In the genomic region with DNA sequence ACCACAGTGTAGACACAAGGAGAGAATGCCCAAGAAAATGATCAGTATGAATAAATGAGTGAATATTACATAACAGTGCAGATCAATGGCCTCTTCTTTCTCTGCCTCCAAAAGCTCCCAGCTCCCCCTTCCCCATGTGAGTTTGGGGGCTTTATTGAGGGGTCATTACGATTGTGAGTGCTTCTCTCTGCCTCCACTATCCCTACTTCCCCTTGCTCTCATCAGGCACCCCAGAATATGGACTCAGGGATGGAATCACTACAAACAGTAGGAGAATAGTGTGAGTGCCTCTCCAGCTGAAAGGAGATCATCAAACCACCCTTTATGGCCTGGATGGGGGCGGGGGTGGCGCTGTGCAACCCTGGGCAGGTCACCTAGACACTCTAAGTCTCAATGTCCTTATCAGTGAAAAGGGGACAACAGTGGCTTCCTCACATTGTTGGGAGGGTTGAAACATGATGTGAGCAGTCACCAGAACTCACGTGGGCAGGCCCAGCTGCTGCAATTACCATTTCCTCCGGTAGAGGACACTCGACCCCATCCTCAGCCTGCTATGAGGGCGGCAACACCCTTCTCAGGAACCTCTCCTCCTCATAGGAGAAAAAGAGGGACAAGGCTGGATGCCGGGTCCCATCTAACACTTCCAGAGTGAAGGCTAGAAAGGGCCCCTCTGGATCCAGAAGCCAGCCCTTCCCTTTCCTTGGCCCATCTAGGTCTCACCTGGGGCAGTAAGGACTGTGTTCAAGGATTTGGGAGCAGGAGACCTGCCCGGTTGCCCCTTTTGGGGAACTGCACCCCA, we compare ENCODE assay signal across 8 cellular contexts. TPM values are rescaled to one million over a fixed set of nuclear protein-coding genes. Genes with fewer than 3 reads are reported as not detected.
DNase-seq lines count a peak whose midpoint lies in the region; ATAC-seq and TF ChIP-seq lines count a peak whose summit lies in the region.

No MANE protein-coding gene starts in this region.

- H3K27ac ChIP-seq in KMS-11: peak overlapping the region; percentile 24; the same call in 1 of the 2 replicates
- no peak overlapping the region for H3K27ac ChIP-seq in naive thymus-derived CD4-positive, alpha-beta T cell (ENCODE audit: low read depth, low read length)

- peak; percentile 96 for TF ChIP-seq CTCF in KMS-11 (conservative IDR thresholded peaks at IDR 0.05; ENCODE audit: low read depth, low read length)

- no peaks in the 10 kb centered on the region for H3K36me3 ChIP-seq in KMS-11 (ENCODE audit: insufficient read depth)
- H3K36me3 ChIP-seq in naive thymus-derived CD4-positive, alpha-beta T cell (ENCODE audit: control insufficient read depth in 2 of 3, insufficient read depth in 3 of 3, low read length in 3 of 3): no peaks in the 10 kb centered on the region

- peaks cover 0 to under 1% (median 0%) of the 10 kb centered on the region in 5 donors for H3K36me3 Mint-ChIP-seq in naive thymus-derived CD4-positive, alpha-beta T cell

- H3K79me2 ChIP-seq in KMS-11 (ENCODE audit: insufficient read depth, low read depth): no peaks in the 10 kb centered on the region

- peak overlapping the region in 1 of 10 donors; percentile 11 for H3K4me3 Mint-ChIP-seq in naive thymus-derived CD4-positive, alpha-beta T cell

- DNase-seq in GF-D8 (lab: John Stamatoyannopoulos, UW): peak; percentile 58
- DNase-seq in OCI-M1 (lab: John Stamatoyannopoulos, UW): peak; percentile 95
- DNase-seq in activated T-cell treated with anti-CD3 and anti-CD28 coated beads for 48 hours (ENCODE audit: low read depth): peak; percentile 81
- DNase-seq in naive thymus-derived CD4-positive, alpha-beta T cell: peak; percentile 60 to 83 (median 72)
- DNase-seq in stimulated activated CD8-positive, alpha-beta memory T cell treated with anti-CD3 and anti-CD28 coated beads, Interleukin-7, amount 100 ng/mL, for 24 hours (ENCODE audit: low read depth): peak; percentile 72

- POLR2A ChIA-PET in naive thymus-derived CD4-positive, alpha-beta T cell (lab: Charles Lee): interaction anchor here (1.0 to 2.7 kb wide), 7 partner anchors 24 to 170 kb away, joined by 3 to 13 read pairs (median 5); partner anchors contain the start of gene MLLT6

- ATAC-seq in esophagus mucosa: peak; percentile 73
- peak; percentile 79 for ATAC-seq in naive thymus-derived CD4-positive, alpha-beta T cell
- ATAC-seq in GM18861 (IDR thresholded peaks at IDR 0.05; ENCODE audit: unreplicated experiment): no peak

- H3K9ac ChIP-seq in KMS-11: no peak overlapping the region

- peak overlapping the region; percentile 71 for H2AFZ ChIP-seq in KMS-11 (ENCODE audit: low read depth)

- no peak overlapping the region for H3K4me3 ChIP-seq in KMS-11 (IDR thresholded peaks at IDR 0.05; ENCODE audit: insufficient read depth, low read depth, low read length)
- no peak overlapping the region for H3K4me3 ChIP-seq in naive thymus-derived CD4-positive, alpha-beta T cell (ENCODE audit: low read length)

- H3K4me2 ChIP-seq in KMS-11: peak overlapping the region; percentile 2; the same call in 1 of the 2 replicates

- no peaks in the 10 kb centered on the region for H3K9me3 ChIP-seq in naive thymus-derived CD4-positive, alpha-beta T cell (ENCODE audit: control insufficient read depth in 2 of 3, low read length in 3 of 3)

- peaks cover 45% of the 10 kb centered on the region for H3K4me1 ChIP-seq in KMS-11 (ENCODE audit: low read depth, poor library complexity, severe bottlenecking)
- peaks cover 5 to 7% of the 10 kb centered on the region in 2 donors for H3K4me1 ChIP-seq in naive thymus-derived CD4-positive, alpha-beta T cell (ENCODE audit: control insufficient read depth in 2 of 2, insufficient read depth in 2 of 2, low read length in 2 of 2)

- peaks cover 6 to 21% (median 10%) of the 10 kb centered on the region in 5 donors for H3K27me3 Mint-ChIP-seq in naive thymus-derived CD4-positive, alpha-beta T cell

- H3K27me3 ChIP-seq in KMS-11 (ENCODE audit: insufficient read depth, low read depth): no peaks in the 10 kb centered on the region
- H3K27me3 ChIP-seq in naive thymus-derived CD4-positive, alpha-beta T cell (ENCODE audit: control insufficient read depth in 2 of 2, insufficient read depth in 2 of 2, low read length in 2 of 2): peaks cover 0 to 9% of the 10 kb centered on the region in 2 donors

- H3K4me1 Mint-ChIP-seq in naive thymus-derived CD4-positive, alpha-beta T cell: peaks cover 8 to 25% (median 20%) of the 10 kb centered on the region in 7 donors

- CTCF ChIA-PET in naive thymus-derived CD4-positive, alpha-beta T cell (lab: Charles Lee): interaction anchor here (0.8 to 6.6 kb wide), 15 partner anchors 10 to 119 kb away, joined by 3 to 78 read pairs (median 5); partner anchors contain the start of gene MLLT6

- intact Hi-C loops in naive thymus-derived CD4-positive, alpha-beta T cell (cut with micrococcal nuclease): loop anchor here (1.0 to 10.0 kb wide), 10 partner anchors 24 to 478 kb away; partner anchors contain the start of genes CISD3 (in 2 of the 2), PLXDC1 (in 2 of the 2), PSMB3 (in 2 of the 2) and MLLT6 (in 1 of the 2)

- no peaks in the 10 kb centered on the region for H4K20me1 ChIP-seq in KMS-11 (ENCODE audit: insufficient read depth)

- H3K9me3 Mint-ChIP-seq in naive thymus-derived CD4-positive, alpha-beta T cell: peaks cover 0 to 1% (median 0%) of the 10 kb centered on the region in 11 donors

- H3K27ac Mint-ChIP-seq in naive thymus-derived CD4-positive, alpha-beta T cell: peak overlapping the region in 3 of 9 donors; percentile 19 to 58 (median 56)

RNA-seq across cellular contexts. Expression of gene EPOP, which starts 2.1 kb away (rescaled TPM):
- 4.9 TPM for total RNA-seq in esophagus mucosa
- 10 to 100 TPM in 1 of 5 experiments, under 1 TPM in 4; 0.19 to 13.4 (median 0.34) TPM for total RNA-seq in naive thymus-derived CD4-positive, alpha-beta T cell
- not detected for polyA plus RNA-seq in naive thymus-derived CD4-positive, alpha-beta T cell

RNA-seq across cellular contexts. Expression of gene MLLT6, which starts 28.2 kb away (rescaled TPM):
- total RNA-seq in esophagus mucosa: 40.2 TPM
- total RNA-seq in naive thymus-derived CD4-positive, alpha-beta T cell: 100 to 1,000 TPM; 287 to 533 (median 384) TPM
- polyA plus RNA-seq in naive thymus-derived CD4-positive, alpha-beta T cell: 10 to 100 TPM; 10.2 to 11.7 TPM

RNA-seq across cellular contexts. Expression of gene CISD3, which starts 53.2 kb away (rescaled TPM):
- 28.6 TPM for total RNA-seq in esophagus mucosa
- total RNA-seq in naive thymus-derived CD4-positive, alpha-beta T cell: 10 to 100 TPM in 3 of 5 experiments, 1 to 10 TPM in 2; 8.0 to 39.6 (median 12.9) TPM
- 10 to 100 TPM; 33.0 to 39.0 TPM for polyA plus RNA-seq in naive thymus-derived CD4-positive, alpha-beta T cell
